8 cellular contexts compared by ENCODE assay signal in genomic region chr12:50400638-50401382, GRCh38. TPM values are rescaled to one million over a fixed set of nuclear protein-coding genes. Genes with fewer than 3 reads are reported as not detected.
DNase-seq lines count a peak whose midpoint lies in the region; TF ChIP-seq lines count a peak whose summit lies in the region.

Gene LARP4 (plus strand): TSS chr12:50400885. CDS start chr12:50401011, 126 bp downstream.

- H3K27me3 Mint-ChIP-seq in nephron (ENCODE audit: low read depth), result peaks cover 4% of the 10 kb centered on the region
- peaks cover 6% of the 10 kb centered on the region for H3K27me3 Mint-ChIP-seq in stimulated activated naive CD8-positive, alpha-beta T cell treated with anti-CD3 and anti-CD28 coated beads, Interleukin-15, Interleukin-2, amounts not matched to agents 100 ng/mL and 50 ng/mL, for 24 hours

- peaks cover 23% of the 10 kb centered on the region for H3K4me1 Mint-ChIP-seq in nephron
- peaks cover 33% of the 10 kb centered on the region for H3K4me1 Mint-ChIP-seq in stimulated activated naive CD8-positive, alpha-beta T cell treated with anti-CD3 and anti-CD28 coated beads, Interleukin-15, Interleukin-2, amounts not matched to agents 100 ng/mL and 50 ng/mL, for 24 hours (ENCODE audit: low read depth)

- no peaks in the 10 kb centered on the region for H3K9me3 Mint-ChIP-seq in nephron
- no peaks in the 10 kb centered on the region for H3K9me3 Mint-ChIP-seq in stimulated activated naive CD8-positive, alpha-beta T cell treated with anti-CD3 and anti-CD28 coated beads, Interleukin-15, Interleukin-2, amounts not matched to agents 100 ng/mL and 50 ng/mL, for 24 hours

- H3K36me3 Mint-ChIP-seq in nephron (ENCODE audit: low read depth), result no peaks in the 10 kb centered on the region
- peaks cover 26% of the 10 kb centered on the region for H3K36me3 Mint-ChIP-seq in stimulated activated naive CD8-positive, alpha-beta T cell treated with anti-CD3 and anti-CD28 coated beads, Interleukin-15, Interleukin-2, amounts not matched to agents 100 ng/mL and 50 ng/mL, for 24 hours (ENCODE audit: low read depth)

- H3K27me3 ChIP-seq in H7 (ENCODE audit: control insufficient read depth, insufficient read depth, low read length) (no peaks in the 10 kb centered on the region), MG63 (no peaks in the 10 kb centered on the region)

- H3K4me3 ChIP-seq in H7 (ENCODE audit: insufficient read depth, low read depth, low read length), result peak within 1 kb of the TSS; percentile 78
- H3K4me3 ChIP-seq in MG63, result peak within 1 kb of the TSS; percentile 81
- peak within 1 kb of the TSS; percentile 95 for H3K4me3 ChIP-seq in fibroblast of the aortic adventitia (ENCODE audit: low read depth, low read length)

- no peaks in the 10 kb centered on the region for H3K9me3 ChIP-seq in MG63

- H3K4me3 Mint-ChIP-seq in nephron, result peak within 1 kb of the TSS; percentile 98 to 100 (median 99)
- peak within 1 kb of the TSS; percentile 99 for H3K4me3 Mint-ChIP-seq in stimulated activated naive CD8-positive, alpha-beta T cell treated with anti-CD3 and anti-CD28 coated beads, Interleukin-15, Interleukin-2, amounts not matched to agents 100 ng/mL and 50 ng/mL, for 24 hours

- no peak for TF ChIP-seq CTCF in fibroblast of the aortic adventitia (IDR thresholded peaks at IDR 0.05; ENCODE audit: insufficient read depth, low read length)
- no peak for TF ChIP-seq CTCF in nephron (IDR thresholded peaks at IDR 0.05; ENCODE audit: unreplicated experiment in 3 of 3)

- H3K36me3 ChIP-seq in H7 (replicated peaks; ENCODE audit: control insufficient read depth, insufficient read depth, low read length) (no peaks in the 10 kb centered on the region), MG63 (peaks cover 6% of the 10 kb centered on the region)

- DNase-seq in EL (peak; percentile 96), H7 (peak; percentile 96), MG63 (peak; percentile 95), SHP77 treated with DMSO at 0.1 percent for 48 hours (lab: John Stamatoyannopoulos, UW) (peak; percentile 97), fibroblast of the aortic adventitia (ENCODE audit: low read depth) (peak; percentile 93)
- DNase-seq in activated effector memory CD4-positive, alpha-beta T cell treated with anti-CD3 and anti-CD28 coated beads, Interleukin-2, amount 50 U/mL, for 16 hours, result peak; percentile 96

- peak within 1 kb of the TSS; percentile 99 for H3K27ac Mint-ChIP-seq in nephron
- peak within 1 kb of the TSS; percentile 99 for H3K27ac Mint-ChIP-seq in stimulated activated naive CD8-positive, alpha-beta T cell treated with anti-CD3 and anti-CD28 coated beads, Interleukin-15, Interleukin-2, amounts not matched to agents 100 ng/mL and 50 ng/mL, for 24 hours

RNA-seq across cellular contexts. Expression of gene LARP4, which starts in this region (rescaled TPM):
- total RNA-seq in H7 (2014; rRNA removed; shearing (Covaris generic)), result 23.1 and 24.7 TPM in 2 replicates
- 15.6 and 20.3 TPM in 2 replicates for total RNA-seq in MG63 (2014; rRNA removed; shearing (Covaris generic); ENCODE audit: low replicate concordance)
- total RNA-seq in fibroblast of the aortic adventitia (ENCODE audit: low replicate concordance), result 33.8 and 47.5 TPM in 2 replicates

Comparison
In these comparisons a context has a peak if more than half of its experiments do, and no peak if none do; other contexts are left out.
1. Peak in every context shown above with its lines: DNase-seq and H3K4me3 ChIP-seq.